17 cellular contexts compared by ENCODE assay signal in the genomic region with DNA sequence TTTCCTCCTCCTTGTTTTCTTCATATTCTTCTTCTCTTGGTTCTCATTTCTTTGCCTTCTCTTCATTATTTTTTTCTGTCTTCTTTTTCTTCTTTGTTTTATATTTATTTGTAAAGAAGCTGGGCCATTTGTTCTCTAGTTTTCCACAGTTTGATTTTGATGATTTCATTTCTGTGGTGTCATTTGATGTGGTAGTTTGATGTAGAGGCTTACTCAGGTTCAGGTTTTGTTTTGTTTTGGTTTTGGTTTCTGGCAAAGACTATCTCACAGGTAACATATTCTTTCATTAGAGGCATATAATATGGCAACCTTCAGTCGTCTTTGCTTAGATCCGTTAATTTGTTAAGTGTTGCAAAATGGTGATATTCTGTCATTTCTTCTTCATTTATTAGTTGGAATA.
DNase-seq lines count a peak whose midpoint lies in the region; ATAC-seq and TF ChIP-seq lines count a peak whose summit lies in the region.
"Had no signal": no experiment of that assay in that cellular context is flagged by ENCODE, and none has a peak within 500 bp of the region (broad histone marks: within the 10 kb centered on the region; RNA-seq: fewer than 3 reads in every experiment).

No MANE protein-coding gene starts in this region.

- no peak for TF ChIP-seq CTCF in Loucy (conservative IDR thresholded peaks at IDR 0.05; ENCODE audit: low read length)

- peaks cover 42 to 56% (median 51%) of the 10 kb centered on the region in 3 donors for H3K4me1 Mint-ChIP-seq in CD8-positive, alpha-beta memory T cell
- peaks cover 44% of the 10 kb centered on the region for H3K4me1 Mint-ChIP-seq in activated naive CD8-positive, alpha-beta T cell treated with anti-CD3 and anti-CD28 coated beads for 36 hours
- H3K4me1 Mint-ChIP-seq in naive thymus-derived CD4-positive, alpha-beta T cell = peaks cover 22 to 59% (median 43%) of the 10 kb centered on the region in 7 donors

- no peaks in the 10 kb centered on the region for H3K9me2 ChIP-seq in Loucy (replicated peaks; ENCODE audit: low read depth, low read length)

- H3K4me3 Mint-ChIP-seq in CD8-positive, alpha-beta memory T cell = peak overlapping the region in 6 of 7 donors; percentile 1 to 72 (median 58)
- peak overlapping the region; percentile 26 for H3K4me3 Mint-ChIP-seq in activated naive CD8-positive, alpha-beta T cell treated with anti-CD3 and anti-CD28 coated beads for 36 hours
- peak overlapping the region in 9 of 10 donors; percentile 29 to 84 (median 66) for H3K4me3 Mint-ChIP-seq in naive thymus-derived CD4-positive, alpha-beta T cell

- peak overlapping the region; percentile 10 for H3K4me2 ChIP-seq in Loucy (ENCODE audit: low read depth, low read length, poor library complexity, severe bottlenecking)

- no peak overlapping the region for H3K27ac ChIP-seq in CD8-positive, alpha-beta memory T cell (ENCODE audit: low read depth, low read length)
- no peak overlapping the region for H3K27ac ChIP-seq in naive thymus-derived CD4-positive, alpha-beta T cell (ENCODE audit: low read depth, low read length)

- intact Hi-C loops in naive thymus-derived CD4-positive, alpha-beta T cell (cut with micrococcal nuclease) = loop anchor here in 1 of 2 donors (1.0 to 10.0 kb wide), 4 partner anchors 11 to 289 kb away; a partner anchor contains a TSS

- H3K4me1 ChIP-seq in CD8-positive, alpha-beta memory T cell (ENCODE audit: insufficient read depth, low read length) = peaks cover 20% of the 10 kb centered on the region
- peaks cover 28% of the 10 kb centered on the region for H3K4me1 ChIP-seq in Loucy (ENCODE audit: insufficient read depth, low read length, poor library complexity, severe bottlenecking)
- H3K4me1 ChIP-seq in naive thymus-derived CD4-positive, alpha-beta T cell (ENCODE audit: control insufficient read depth in 2 of 2, insufficient read depth in 2 of 2, low read length in 2 of 2) = peaks cover 14 to 18% of the 10 kb centered on the region in 2 donors

- H4K20me1 ChIP-seq in Loucy (ENCODE audit: insufficient read depth, low read length, poor library complexity, severe bottlenecking) = no peaks in the 10 kb centered on the region

- H3K27ac Mint-ChIP-seq in CD8-positive, alpha-beta memory T cell = peak overlapping the region; percentile 62 to 97 (median 86)
- peak overlapping the region; percentile 76 for H3K27ac Mint-ChIP-seq in activated naive CD8-positive, alpha-beta T cell treated with anti-CD3 and anti-CD28 coated beads for 36 hours
- H3K27ac Mint-ChIP-seq in naive thymus-derived CD4-positive, alpha-beta T cell = peak overlapping the region; percentile 21 to 93 (median 83)

- no peak overlapping the region for H2AFZ ChIP-seq in Loucy (ENCODE audit: low read length)

- DNase-seq in CD8-positive, alpha-beta memory T cell = peak in 3 of 5 donors; percentile 47 to 75 (median 65)
- DNase-seq in activated naive CD8-positive, alpha-beta T cell treated with anti-CD3 and anti-CD28 coated beads for 36 hours = no peak
- DNase-seq in naive thymus-derived CD4-positive, alpha-beta T cell = peak in 7 of 9 donors; percentile 55 to 82 (median 72)
- DNase-seq in dermis blood vessel endothelial cell (no peak), NCI-H146 treated with DMSO at 0.1 percent for 48 hours (lab: John Stamatoyannopoulos, UW; ENCODE audit: unreplicated experiment) (no peak)
- DNase-seq: activated CD4-positive, alpha-beta T cell treated with anti-CD3 and anti-CD28 coated beads for 48 hours; activated gamma-delta T cell treated with Interleukin-2 at 50 U/mL for 16 hours; DMS153; effector CD8-positive, alpha-beta T cell; left colon; NCI-H187; NCI-H510A; OCI-M1; stimulated activated CD4-positive, alpha-beta T cell treated with anti-CD3 and anti-CD28 coated beads, Interleukin-2, amount 100 ng/mL, for 48 hours had no signal

- no peak overlapping the region for H3K9ac ChIP-seq in Loucy (ENCODE audit: low read depth, low read length, poor library complexity, severe bottlenecking)

- CTCF ChIA-PET in CD8-positive, alpha-beta memory T cell (lab: Charles Lee) = no interaction called here
- CTCF ChIA-PET in naive thymus-derived CD4-positive, alpha-beta T cell (lab: Charles Lee) = interaction anchor here (0.7 kb wide), 1 partner anchor 220 kb away, joined by 4 read pairs; no protein-coding TSS in a partner anchor

- no peaks in the 10 kb centered on the region for H3K36me3 ChIP-seq in CD8-positive, alpha-beta memory T cell (ENCODE audit: insufficient read depth, low read length)
- no peaks in the 10 kb centered on the region for H3K36me3 ChIP-seq in Loucy (ENCODE audit: insufficient read depth, low read length)
- H3K36me3 ChIP-seq in naive thymus-derived CD4-positive, alpha-beta T cell (ENCODE audit: control insufficient read depth in 2 of 3, insufficient read depth in 3 of 3, low read length in 3 of 3) = no peaks in the 10 kb centered on the region
- H3K36me3 ChIP-seq: BE2C had no signal

- H3F3A ChIP-seq in Loucy (ENCODE audit: low read depth) = no peaks in the 10 kb centered on the region

- peaks cover 9 to 23% (median 16%) of the 10 kb centered on the region in 5 donors for H3K9me3 Mint-ChIP-seq in CD8-positive, alpha-beta memory T cell
- H3K9me3 Mint-ChIP-seq in activated naive CD8-positive, alpha-beta T cell treated with anti-CD3 and anti-CD28 coated beads for 36 hours = peaks cover 29% of the 10 kb centered on the region
- peaks cover 10 to 31% (median 16%) of the 10 kb centered on the region in 11 donors for H3K9me3 Mint-ChIP-seq in naive thymus-derived CD4-positive, alpha-beta T cell

- POLR2A ChIA-PET in CD8-positive, alpha-beta memory T cell (lab: Charles Lee) = no interaction called here
- POLR2A ChIA-PET in naive thymus-derived CD4-positive, alpha-beta T cell (lab: Charles Lee) = no interaction called here

- no peaks in the 10 kb centered on the region for H3K79me2 ChIP-seq in Loucy (ENCODE audit: insufficient read depth, low read length)

- ATAC-seq in naive thymus-derived CD4-positive, alpha-beta T cell = peak; percentile 95
- no peak for ATAC-seq in GM19397 (IDR thresholded peaks at IDR 0.05; ENCODE audit: unreplicated experiment)
- ATAC-seq: left colon had no signal

- H3K27me3 ChIP-seq in CD8-positive, alpha-beta memory T cell (ENCODE audit: insufficient read depth, low read length, poor library complexity, severe bottlenecking) = no peaks in the 10 kb centered on the region
- H3K27me3 ChIP-seq in Loucy (ENCODE audit: insufficient read depth, low read length, poor library complexity, severe bottlenecking) = no peaks in the 10 kb centered on the region
- no peaks in the 10 kb centered on the region for H3K27me3 ChIP-seq in naive thymus-derived CD4-positive, alpha-beta T cell (ENCODE audit: control insufficient read depth in 2 of 2, insufficient read depth in 2 of 2, low read length in 2 of 2)
- H3K27me3 ChIP-seq: BE2C had no signal

- H3K9me3 ChIP-seq in CD8-positive, alpha-beta memory T cell (ENCODE audit: low read length) = no peaks in the 10 kb centered on the region
- H3K9me3 ChIP-seq in Loucy (ENCODE audit: insufficient read depth, low read depth, low read length) = peaks cover 8% of the 10 kb centered on the region; the same call in 1 of the 2 replicates
- peaks cover 0 to 11% (median 0%) of the 10 kb centered on the region in 3 experiments for H3K9me3 ChIP-seq in naive thymus-derived CD4-positive, alpha-beta T cell (ENCODE audit: control insufficient read depth in 2 of 3, low read length in 3 of 3)

- H3K4me3 ChIP-seq in CD8-positive, alpha-beta memory T cell (ENCODE audit: low read length) = no peak overlapping the region
- no peak overlapping the region for H3K4me3 ChIP-seq in Loucy (ENCODE audit: low read length, poor library complexity, severe bottlenecking)
- no peak overlapping the region for H3K4me3 ChIP-seq in naive thymus-derived CD4-positive, alpha-beta T cell (ENCODE audit: low read length)

- peaks cover 14 to 26% (median 15%) of the 10 kb centered on the region in 3 donors for H3K36me3 Mint-ChIP-seq in CD8-positive, alpha-beta memory T cell
- peaks cover 49% of the 10 kb centered on the region for H3K36me3 Mint-ChIP-seq in activated naive CD8-positive, alpha-beta T cell treated with anti-CD3 and anti-CD28 coated beads for 36 hours
- peaks cover 15 to 54% (median 39%) of the 10 kb centered on the region in 5 donors for H3K36me3 Mint-ChIP-seq in naive thymus-derived CD4-positive, alpha-beta T cell

- no peaks in the 10 kb centered on the region for H3K27me3 Mint-ChIP-seq in CD8-positive, alpha-beta memory T cell
- no peaks in the 10 kb centered on the region for H3K27me3 Mint-ChIP-seq in activated naive CD8-positive, alpha-beta T cell treated with anti-CD3 and anti-CD28 coated beads for 36 hours
- H3K27me3 Mint-ChIP-seq in naive thymus-derived CD4-positive, alpha-beta T cell = no peaks in the 10 kb centered on the region

Comparison
In these comparisons a context has a peak if more than half of its experiments do, and no peak if none do; other contexts are left out.
1. DNase-seq: peak in CD8-positive, alpha-beta memory T cell (3 of 5) and naive thymus-derived CD4-positive, alpha-beta T cell (7 of 9); none in activated naive CD8-positive, alpha-beta T cell treated with anti-CD3 and anti-CD28 coated beads for 36 hours (single experiment), dermis blood vessel endothelial cell (single experiment) and NCI-H146 treated with DMSO at 0.1 percent for 48 hours (single experiment).
2. Peak in every context shown above with its lines, with median percentiles within 50 percentile points of each other: H3K27ac Mint-ChIP-seq and H3K4me3 Mint-ChIP-seq.